ENCODE assay signal across 17 cellular contexts in genomic region chr13:112957295-112957677, GRCh38. TPM values are rescaled to one million over a fixed set of nuclear protein-coding genes. Genes with fewer than 3 reads are reported as not detected.
A peak's percentile ranks its signal among the peaks of the same experiment; 100 is the strongest.
DNase-seq lines count a peak whose midpoint lies in the region; ATAC-seq and TF ChIP-seq lines count a peak whose summit lies in the region.
"Had no signal": no experiment of that assay in that cellular context is flagged by ENCODE, and none has a peak within 500 bp of the region (broad histone marks: within the 10 kb centered on the region; RNA-seq: fewer than 3 reads in every experiment).

No MANE protein-coding gene starts in this region.

- peaks cover 9% of the 10 kb centered on the region; the same call in 1 of the 2 replicates for H3K4me1 ChIP-seq in HUES48 (ENCODE audit: control insufficient read depth, insufficient read depth, low read length)
- H3K4me1 ChIP-seq in SJCRH30: peaks cover 29% of the 10 kb centered on the region
- H3K4me1 ChIP-seq in gastrocnemius medialis: peaks cover 0 to 3% of the 10 kb centered on the region in 2 donors
- no peaks in the 10 kb centered on the region for H3K4me1 ChIP-seq in foreskin keratinocyte

- H3K4me3 ChIP-seq in HUES48 (ENCODE audit: low read depth, low read length): no peak overlapping the region
- peak overlapping the region; percentile 13; the same call in 1 of the 2 replicates for H3K4me3 ChIP-seq in SJCRH30
- no peak overlapping the region for H3K4me3 ChIP-seq in gastrocnemius medialis

- no peak for TF ChIP-seq CTCF in gastrocnemius medialis (IDR thresholded peaks at IDR 0.05 in 4 of 5, conservative IDR thresholded peaks at IDR 0.05 in 1 of 5)
- TF ChIP-seq CTCF in foreskin keratinocyte (conservative IDR thresholded peaks at IDR 0.05): no peak

- no peak for DNase-seq in SJCRH30
- peak; percentile 8 for DNase-seq in midbrain (lab: John Stamatoyannopoulos, UW)
- DNase-seq in gastrocnemius medialis: no peak
- DNase-seq in SIG-M5 (lab: John Stamatoyannopoulos, UW): no peak
- no peak for DNase-seq in hippocampal formation (lab: John Stamatoyannopoulos, UW)
- no peak for DNase-seq in foreskin keratinocyte
- DNase-seq: ACHN, AML-193, COR-L47, DMS153, MM.1S, NCI-H1105, NCI-H1694, NCI-H2107, NCI-H526 treated with DMSO at 0.1 percent for 48 hours had no signal

- H3K9ac ChIP-seq in HUES48 (ENCODE audit: low read depth, low read length): no peak overlapping the region

- ATAC-seq in gastrocnemius medialis (no peak), foreskin keratinocyte (no peak)

- TF ChIP-seq POLR2A in gastrocnemius medialis (IDR thresholded peaks at IDR 0.05): no peak

- H3K27ac ChIP-seq in HUES48 (ENCODE audit: low read depth, low read length) (peak overlapping the region; percentile 6), SJCRH30 (peak overlapping the region; percentile 29; the same call in 1 of the 2 replicates), gastrocnemius medialis (peak overlapping the region in 3 of 4 donors; percentile 74 to 80 (median 79)), foreskin keratinocyte (no peak overlapping the region)

- H3K9me3 ChIP-seq in HUES48 (ENCODE audit: control insufficient read depth, insufficient read depth, low read length) (no peaks in the 10 kb centered on the region), SJCRH30 (replicated peaks) (no peaks in the 10 kb centered on the region), gastrocnemius medialis (no peaks in the 10 kb centered on the region)

- in situ Hi-C loops in gastrocnemius medialis (cut with MboI; ENCODE audit: low sequenced_read_pairs in 4 of 4): no loop called here

- intact Hi-C loops in gastrocnemius medialis (cut with DNase I; ENCODE audit: low total_unique reads): no loop called here

- H3K27me3 ChIP-seq in HUES48 (ENCODE audit: control insufficient read depth, insufficient read depth, low read length) (no peaks in the 10 kb centered on the region), SJCRH30 (no peaks in the 10 kb centered on the region), gastrocnemius medialis (peaks cover 0 to 3% (median 0%) of the 10 kb centered on the region in 3 donors), foreskin keratinocyte (peaks cover 11% of the 10 kb centered on the region)

- H3K36me3 ChIP-seq in HUES48 (ENCODE audit: control insufficient read depth, insufficient read depth, low read length): no peaks in the 10 kb centered on the region
- H3K36me3 ChIP-seq in SJCRH30: no peaks in the 10 kb centered on the region
- no peaks in the 10 kb centered on the region for H3K36me3 ChIP-seq in gastrocnemius medialis

RNA-seq across cellular contexts. Expression of gene MCF2L, which starts 11.7 kb away (rescaled TPM):
- total RNA-seq in SJCRH30 (2014; rRNA removed; shearing (Covaris generic)): 4.4 and 4.6 TPM in 2 replicates
- total RNA-seq in gastrocnemius medialis (10 to 100 TPM; 16.1 to 21.2 (median 19.4) TPM), foreskin keratinocyte (0.07 TPM in 1 of 2 replicates, not detected in the other)
- 0.06 TPM in 1 of 2 replicates, not detected in the other for polyA plus RNA-seq in foreskin keratinocyte
- polyA plus RNA-seq: CD14-positive monocyte had no signal
